Comparison of ENCODE assay signal across 14 cellular contexts in the genomic region with DNA sequence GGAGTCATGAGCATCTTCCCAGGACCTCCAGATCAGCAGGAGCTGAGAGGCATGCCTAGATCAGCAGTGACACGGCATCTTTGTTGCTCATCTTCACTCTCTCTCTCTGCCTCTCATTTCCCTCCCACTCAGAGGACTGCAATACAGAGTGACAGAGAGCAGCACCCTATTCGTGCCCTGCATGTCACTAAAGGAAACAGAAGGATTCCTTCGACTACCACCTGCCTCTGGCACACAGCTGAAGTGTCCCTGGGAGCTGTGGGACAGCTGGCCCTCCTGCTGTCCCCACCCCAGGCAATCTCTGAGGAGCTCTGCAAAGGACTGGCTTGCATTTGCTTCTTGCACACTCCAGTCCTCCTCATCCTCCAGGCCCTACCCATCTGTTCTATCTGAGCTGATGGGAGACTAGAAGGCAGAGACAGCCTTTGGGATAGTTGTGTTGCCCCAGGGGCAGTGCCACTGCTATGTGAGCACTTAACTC.
DNase-seq lines count a peak whose midpoint lies in the region; ATAC-seq, FAIRE-seq and TF ChIP-seq lines count a peak whose summit lies in the region.
"Had no signal": no experiment of that assay in that cellular context is flagged by ENCODE, and none has a peak within 500 bp of the region (broad histone marks: within the 10 kb centered on the region; RNA-seq: fewer than 3 reads in every experiment).

No MANE protein-coding gene starts in this region.

- no peaks in the 10 kb centered on the region for H3K79me2 ChIP-seq in H9 (ENCODE audit: insufficient read depth, low read length)

- TF ChIP-seq CTCF in BE2C (IDR thresholded peaks at IDR 0.05; ENCODE audit: low read depth, low read length): no peak
- no peak for TF ChIP-seq CTCF in H9 (conservative IDR thresholded peaks at IDR 0.05)
- TF ChIP-seq CTCF in mucosa of descending colon (IDR thresholded peaks at IDR 0.05): no peak

- H3K27me3 Mint-ChIP-seq in H9 (ENCODE audit: low read depth): no peaks in the 10 kb centered on the region
- peaks cover 14% of the 10 kb centered on the region for H3K27me3 Mint-ChIP-seq in activated T-helper 17 cell treated with anti-CD3 and anti-CD28 coated beads, Interleukin-2, amount 50 U/mL, for 72 hours

- H4K91ac ChIP-seq in H9 (ENCODE audit: insufficient read length, low read depth, low read length): no peak overlapping the region

- H3K27me3 ChIP-seq in BE2C (no peaks in the 10 kb centered on the region), H9 (ENCODE audit: insufficient read depth, low read length) (no peaks in the 10 kb centered on the region)
- H3K27me3 ChIP-seq: BLaER1 had no signal

- no peak overlapping the region for H2BK12ac ChIP-seq in H9 (ENCODE audit: insufficient read length, low read depth, low read length)

- H3K18ac ChIP-seq in H9 (ENCODE audit: insufficient read length, low read depth, low read length): no peak overlapping the region

- no peak overlapping the region for H2BK5ac ChIP-seq in H9 (ENCODE audit: insufficient read length, low read length)

- no peak overlapping the region for H3K23ac ChIP-seq in H9 (ENCODE audit: insufficient read length, low read depth, low read length)

- no peaks in the 10 kb centered on the region for H3K36me3 Mint-ChIP-seq in H9 (ENCODE audit: insufficient read depth in 1 of 3, low read depth in 3 of 3)
- H3K36me3 Mint-ChIP-seq in activated T-helper 17 cell treated with anti-CD3 and anti-CD28 coated beads, Interleukin-2, amount 50 U/mL, for 72 hours (ENCODE audit: low read depth): no peaks in the 10 kb centered on the region

- FAIRE-seq in RCC 7860 (lab: Jason Lieb, UNC): no peak

- no peak overlapping the region for H2BK15ac ChIP-seq in H9 (ENCODE audit: low read depth, low read length)

- H2BK120ac ChIP-seq in H9 (ENCODE audit: low read depth, low read length, poor library complexity, severe bottlenecking): no peak overlapping the region

- no peak overlapping the region for H3T11ph ChIP-seq in H9 (ENCODE audit: low read length)

- H3K56ac ChIP-seq in H9 (ENCODE audit: insufficient read length, low read depth, low read length): no peak overlapping the region

- peak; percentile 7 for ATAC-seq in activated T-helper 17 cell treated with anti-CD3 and anti-CD28 coated beads, Interleukin-2, amount 50 U/mL, for 72 hours (replicated peaks)
- peak; percentile 5 for ATAC-seq in mucosa of descending colon
- ATAC-seq: activated T-cell treated with anti-CD3 and anti-CD28 coated beads, Interleukin-2, amount 50 U/mL, for 4 hours; effector memory CD8-positive, alpha-beta T cell had no signal

- peak; percentile 34 for DNase-seq in BE2C
- no peak for DNase-seq in H9
- no peak for DNase-seq in mucosa of descending colon
- DNase-seq in amniotic stem cell (lab: John Stamatoyannopoulos, UW): no peak
- DNase-seq in RCC 7860 (ENCODE audit: low spot score): no peak
- no peak for DNase-seq in globus pallidus (ENCODE audit: low spot score)
- DNase-seq in activated CD4-positive, alpha-beta T cell treated with anti-CD3 and anti-CD28 coated beads for 48 hours: no peak
- DNase-seq: activated T-cell treated with anti-CD3 and anti-CD28 coated beads, Interleukin-2, amount 50 U/mL, for 4 hours; aorta; effector memory CD8-positive, alpha-beta T cell; Kasumi-1; stimulated activated naive CD4-positive, alpha-beta T cell had no signal

- H2BK20ac ChIP-seq in H9 (ENCODE audit: low read depth, low read length, poor library complexity, severe bottlenecking): no peak overlapping the region

- no peaks in the 10 kb centered on the region for H3K4me1 ChIP-seq in BE2C
- H3K4me1 ChIP-seq in H9 (ENCODE audit: insufficient read depth, low read length): peaks cover 11% of the 10 kb centered on the region; the same call in 1 of the 2 replicates
- peaks cover 11% of the 10 kb centered on the region for H3K4me1 ChIP-seq in mucosa of descending colon (ENCODE audit: low read depth)

- H3K27ac Mint-ChIP-seq in H9: peak overlapping the region in 2 of 3 experiments; percentile 4 to 46; a peak in 2 of 7 replicates
- H3K27ac Mint-ChIP-seq in activated T-helper 17 cell treated with anti-CD3 and anti-CD28 coated beads, Interleukin-2, amount 50 U/mL, for 72 hours: no peak overlapping the region
- H3K27ac Mint-ChIP-seq: effector memory CD8-positive, alpha-beta T cell had no signal

- H3K9ac ChIP-seq in H9 (ENCODE audit: extremely low read depth, insufficient read length, low read length): no peak overlapping the region
- H3K9ac ChIP-seq: BLaER1 had no signal

- H4K8ac ChIP-seq in H9 (replicated peaks; ENCODE audit: insufficient read length, low read depth, low read length): no peak overlapping the region

- H4K5ac ChIP-seq in H9 (ENCODE audit: insufficient read length, low read depth, low read length): no peak overlapping the region

- no peak overlapping the region for H3K4me2 ChIP-seq in H9 (ENCODE audit: insufficient read depth, insufficient read length, low read length)
- H3K4me2 ChIP-seq: BLaER1 had no signal

- H3K4me3 Mint-ChIP-seq in H9: no peak overlapping the region; a peak in 1 of 5 replicates
- H3K4me3 Mint-ChIP-seq in activated T-helper 17 cell treated with anti-CD3 and anti-CD28 coated beads, Interleukin-2, amount 50 U/mL, for 72 hours: no peak overlapping the region
- H3K4me3 Mint-ChIP-seq: activated T-cell treated with anti-CD3 and anti-CD28 coated beads, Interleukin-2, amount 50 U/mL, for 4 hours; effector memory CD8-positive, alpha-beta T cell had no signal

- no peaks in the 10 kb centered on the region for H3K23me2 ChIP-seq in H9 (ENCODE audit: insufficient read length, low read depth, low read length, poor library complexity, severe bottlenecking)

- H3K4me1 Mint-ChIP-seq in H9: peaks cover 45% of the 10 kb centered on the region in 2 experiments
- H3K4me1 Mint-ChIP-seq in activated T-helper 17 cell treated with anti-CD3 and anti-CD28 coated beads, Interleukin-2, amount 50 U/mL, for 72 hours: no peaks in the 10 kb centered on the region

- H3K36me3 ChIP-seq in BE2C (no peaks in the 10 kb centered on the region), mucosa of descending colon (ENCODE audit: low read depth) (no peaks in the 10 kb centered on the region)
- H3K36me3 ChIP-seq: BLaER1 had no signal

- no peaks in the 10 kb centered on the region for H3K9me3 Mint-ChIP-seq in H9
- H3K9me3 Mint-ChIP-seq in activated T-helper 17 cell treated with anti-CD3 and anti-CD28 coated beads, Interleukin-2, amount 50 U/mL, for 72 hours: peaks cover 3% of the 10 kb centered on the region
- H3K9me3 Mint-ChIP-seq: effector memory CD8-positive, alpha-beta T cell had no signal

- intact Hi-C loops in mucosa of descending colon (cut with DNase I, micrococcal nuclease): no loop called here

- H3K4ac ChIP-seq in H9 (ENCODE audit: low read depth, low read length): no peak overlapping the region

- no peaks in the 10 kb centered on the region for H4K20me1 ChIP-seq in H9 (ENCODE audit: control insufficient read depth, insufficient read depth, insufficient read length)
- H4K20me1 ChIP-seq: BLaER1 had no signal

- H3K27ac ChIP-seq in H9 (ENCODE audit: insufficient read length, low read depth, low read length): no peak overlapping the region
- H3K27ac ChIP-seq: BLaER1 had no signal

- no peak overlapping the region for H2AFZ ChIP-seq in H9 (ENCODE audit: low read length)

- H3K79me1 ChIP-seq in H9 (ENCODE audit: insufficient read depth, low read depth, low read length, poor library complexity, severe bottlenecking): no peaks in the 10 kb centered on the region

- H3K4me3 ChIP-seq in BE2C (ENCODE audit: low read depth, low read length): no peak overlapping the region
- no peak overlapping the region for H3K4me3 ChIP-seq in mucosa of descending colon
- H3K4me3 ChIP-seq: BLaER1 had no signal

- H3K14ac ChIP-seq in H9 (ENCODE audit: insufficient read depth, low read length): no peak overlapping the region

- H2AK5ac ChIP-seq in H9 (ENCODE audit: insufficient read length, low read length): no peak overlapping the region

- WGBS in H9 (ENCODE audit: extremely low coverage, insufficient read length, low lambda C conversion rate): no CpG with 5 or more reads among the region's 3 CpGs

- no peaks in the 10 kb centered on the region for H3K9me3 ChIP-seq in BE2C
- no peaks in the 10 kb centered on the region for H3K9me3 ChIP-seq in H9 (ENCODE audit: control insufficient read depth, low read depth, low read length)
- H3K9me3 ChIP-seq in mucosa of descending colon: no peaks in the 10 kb centered on the region
- H3K9me3 ChIP-seq: BLaER1 had no signal
